Comparison of ENCODE assay signal across 27 cellular contexts in genomic region chr3:120427201-120427600, GRCh38. TPM values are rescaled to one million over a fixed set of nuclear protein-coding genes. Genes with fewer than 3 reads are reported as not detected.
A peak's percentile ranks its signal among the peaks of the same experiment; 100 is the strongest.
DNase-seq lines count a peak whose midpoint lies in the region; ATAC-seq and TF ChIP-seq lines count a peak whose summit lies in the region.
"Had no signal": no experiment of that assay in that cellular context is flagged by ENCODE, and none has a peak within 500 bp of the region (broad histone marks: within the 10 kb centered on the region; RNA-seq: fewer than 3 reads in every experiment).

No MANE protein-coding gene starts in this region.

- intact Hi-C loops in breast epithelium (cut with DNase I; ENCODE audit: low total_unique reads), result loop anchor here (2.0 to 10.0 kb wide), 2 partner anchors 38 to 1072 kb away; no protein-coding TSS in a partner anchor
- intact Hi-C loops in MCF 10A (cut with micrococcal nuclease), result no loop called here
- intact Hi-C loops in tibial artery (cut with DNase I; ENCODE audit: low total_unique reads), result no loop called here

- TF ChIP-seq POLR2A in breast epithelium (IDR thresholded peaks at IDR 0.05), result no peak

- TF ChIP-seq CTCF in breast epithelium (IDR thresholded peaks at IDR 0.05) (no peak), MCF 10A (IDR thresholded peaks at IDR 0.05; ENCODE audit: unreplicated experiment) (no peak), brain (conservative IDR thresholded peaks at IDR 0.05) (no peak), tibial artery (IDR thresholded peaks at IDR 0.05) (no peak)

- H3K36me3 Mint-ChIP-seq in MCF 10A (ENCODE audit: insufficient read depth, unreplicated experiment) (peaks cover 5% of the 10 kb centered on the region), brain (peaks cover 10% of the 10 kb centered on the region)
- H3K36me3 Mint-ChIP-seq: activated naive CD4-positive, alpha-beta T cell treated with anti-CD3 and anti-CD28 coated beads, Interleukin-2, amount 50 U/mL, for 72 hours; CD8-positive, alpha-beta T cell; stimulated activated memory B cell treated with anti-CD40 and anti-IgM and Interleukin-4, amounts not matched to agents 10 μg/mL and 1 μg/mL and 100 μg/mL, for 72 hours had no signal

- H3K9me3 ChIP-seq in breast epithelium (no peaks in the 10 kb centered on the region), muscle layer of duodenum (ENCODE audit: control insufficient read depth in 1 of 2, low read length in 2 of 2) (no peaks in the 10 kb centered on the region), tibial artery (no peaks in the 10 kb centered on the region)
- H3K9me3 ChIP-seq: neutrophil, thyroid gland had no signal

- H3K27me3 ChIP-seq in breast epithelium, result no peaks in the 10 kb centered on the region
- H3K27me3 ChIP-seq in muscle layer of duodenum (ENCODE audit: low read depth, low read length), result no peaks in the 10 kb centered on the region
- H3K27me3 ChIP-seq in tibial artery, result no peaks in the 10 kb centered on the region
- H3K27me3 ChIP-seq: thyroid gland had no signal

- H3K4me3 Mint-ChIP-seq in MCF 10A (ENCODE audit: unreplicated experiment), result no peak overlapping the region
- no peak overlapping the region for H3K4me3 Mint-ChIP-seq in brain
- H3K4me3 Mint-ChIP-seq: activated CD4-positive, alpha-beta memory T cell treated with anti-CD3 and anti-CD28 coated beads, Interleukin-2, amount 10 ng/mL, durations not matched to agents 7 days and 5 days; CD8-positive, alpha-beta T cell; stimulated activated memory B cell treated with anti-CD40 and anti-IgM and Interleukin-4, amounts not matched to agents 10 μg/mL and 1 μg/mL and 100 μg/mL, for 72 hours had no signal

- H3K27me3 Mint-ChIP-seq in MCF 10A (ENCODE audit: insufficient read depth, unreplicated experiment) (no peaks in the 10 kb centered on the region), brain (no peaks in the 10 kb centered on the region)

- H3K27ac ChIP-seq in breast epithelium (peak overlapping the region; percentile 3 to 15), muscle layer of duodenum (ENCODE audit: low read length) (peak overlapping the region; percentile 12), tibial artery (peak overlapping the region; percentile 74 to 95)
- H3K27ac ChIP-seq: neutrophil, PC-9 had no signal

- BruUV-seq in MCF 10A (replicated peaks; lab: Mats Ljungman, UMichigan), result no TSS peak

- DNase-seq in breast epithelium (ENCODE audit: low spot score in 2 of 2) (no peak), MCF 10A (ENCODE audit: unreplicated experiment) (no peak), tibial artery (no peak), epidermal melanocyte (ENCODE audit: insufficient read length, low spot score) (no peak)
- DNase-seq: activated CD4-positive, alpha-beta memory T cell treated with anti-CD3 and anti-CD28 coated beads, Interleukin-2, amount 10 ng/mL, durations not matched to agents 7 days and 5 days; activated CD4-positive, CD25-positive, alpha-beta regulatory T cell treated with anti-CD3 and anti-CD28 coated beads, Interleukin-2, amount 50 U/mL, for 72 hours; AML-193; CD8-positive, alpha-beta T cell; DMS 273 treated with DMSO at 0.1 percent for 48 hours; effector memory CD4-positive, alpha-beta T cell; GOT3; mammary epithelial cell; NCI-H1436 treated with DMSO at 0.1 percent for 48 hours; NCI-H2107; NCI-H510A treated with DMSO at 0.1 percent for 48 hours; PC-9; stimulated activated CD4-positive, alpha-beta T cell treated with anti-CD3 and anti-CD28 coated beads, Interleukin-4, amount 100 ng/mL, for 1 hour; thyroid gland had no signal

- CTCF ChIA-PET in MCF 10A (lab: Yijun Ruan, JAX), result interaction anchor here (1.0 to 1.8 kb wide), 5 partner anchors 8 to 184 kb away, joined by 3 to 6 read pairs (median 4); no protein-coding TSS in a partner anchor

- H3K4me3 ChIP-seq in breast epithelium (no peak overlapping the region), muscle layer of duodenum (ENCODE audit: low read depth in 1 of 2, low read length in 2 of 2) (no peak overlapping the region), tibial artery (no peak overlapping the region)
- H3K4me3 ChIP-seq: PC-9, thyroid gland had no signal

- no peaks in the 10 kb centered on the region for H3K4me1 ChIP-seq in breast epithelium
- peaks cover 17 to 94% of the 10 kb centered on the region in 2 donors for H3K4me1 ChIP-seq in muscle layer of duodenum (ENCODE audit: control insufficient read depth in 1 of 2, insufficient read depth in 2 of 2, low read length in 2 of 2)
- peaks cover 0 to 100% (median 88%) of the 10 kb centered on the region in 4 donors for H3K4me1 ChIP-seq in tibial artery

- H3K27ac Mint-ChIP-seq in MCF 10A (ENCODE audit: low read depth, unreplicated experiment) (no peak overlapping the region), brain (peak overlapping the region; percentile 41 to 89 (median 77))
- H3K27ac Mint-ChIP-seq: activated CD4-positive, alpha-beta memory T cell treated with anti-CD3 and anti-CD28 coated beads, Interleukin-2, amount 10 ng/mL, durations not matched to agents 7 days and 5 days; activated naive CD4-positive, alpha-beta T cell treated with anti-CD3 and anti-CD28 coated beads, Interleukin-2, amount 50 U/mL, for 72 hours; activated T-helper 2 cell treated with anti-CD3 and anti-CD28 coated beads, Interferon-gamma antibody, Interleukin-2, Interleukin-4, amounts not matched to agents 10 μg/mL and 5 μg/mL and 100 μg/mL, durations not matched to agents 14 hours and 24 hours and 36 hours; CD8-positive, alpha-beta T cell; stimulated activated memory B cell treated with anti-CD40 and anti-IgM and Interleukin-4, amounts not matched to agents 10 μg/mL and 1 μg/mL and 100 μg/mL, for 72 hours had no signal

- H3K36me3 ChIP-seq in breast epithelium, result no peaks in the 10 kb centered on the region
- peaks cover 11 to 21% of the 10 kb centered on the region in 2 donors for H3K36me3 ChIP-seq in muscle layer of duodenum (ENCODE audit: control insufficient read depth in 1 of 2, insufficient read depth in 2 of 2, low read length in 2 of 2)
- peaks cover 0 to 7% (median 0%) of the 10 kb centered on the region in 3 donors for H3K36me3 ChIP-seq in tibial artery
- H3K36me3 ChIP-seq: neutrophil, thyroid gland had no signal

- H3K9me3 Mint-ChIP-seq in MCF 10A (ENCODE audit: unreplicated experiment) (no peaks in the 10 kb centered on the region), brain (no peaks in the 10 kb centered on the region)
- H3K9me3 Mint-ChIP-seq: activated CD4-positive, alpha-beta memory T cell treated with anti-CD3 and anti-CD28 coated beads, Interleukin-2, amount 10 ng/mL, durations not matched to agents 7 days and 5 days; activated naive CD4-positive, alpha-beta T cell treated with anti-CD3 and anti-CD28 coated beads, Interleukin-2, amount 50 U/mL, for 72 hours; activated T-helper 2 cell treated with anti-CD3 and anti-CD28 coated beads, Interferon-gamma antibody, Interleukin-2, Interleukin-4, amounts not matched to agents 10 μg/mL and 5 μg/mL and 100 μg/mL, durations not matched to agents 14 hours and 24 hours and 36 hours; CD8-positive, alpha-beta T cell; stimulated activated memory B cell treated with anti-CD40 and anti-IgM and Interleukin-4, amounts not matched to agents 10 μg/mL and 1 μg/mL and 100 μg/mL, for 72 hours had no signal

- POLR2A ChIA-PET in MCF 10A (lab: Yijun Ruan, JAX), result interaction anchor here (0.6 kb wide), 1 partner anchor 79 kb away, joined by 3 read pairs; no protein-coding TSS in a partner anchor

- no peak for ATAC-seq in HG03520 (IDR thresholded peaks at IDR 0.05; ENCODE audit: unreplicated experiment)
- no peak for ATAC-seq in HG03175 (IDR thresholded peaks at IDR 0.05; ENCODE audit: unreplicated experiment)
- ATAC-seq: activated naive CD4-positive, alpha-beta T cell treated with anti-CD3 and anti-CD28 coated beads, Interleukin-2, amount 50 U/mL, for 72 hours; CD8-positive, alpha-beta T cell; esophagus mucosa; stimulated activated memory B cell treated with anti-CD40 and anti-IgM and Interleukin-4, amounts not matched to agents 10 μg/mL and 1 μg/mL and 100 μg/mL, for 72 hours had no signal

- H3K4me1 Mint-ChIP-seq in MCF 10A (ENCODE audit: insufficient read depth, unreplicated experiment) (no peaks in the 10 kb centered on the region), brain (peaks cover 89% of the 10 kb centered on the region)
- H3K4me1 Mint-ChIP-seq: activated CD4-positive, alpha-beta memory T cell treated with anti-CD3 and anti-CD28 coated beads, Interleukin-2, amount 10 ng/mL, durations not matched to agents 7 days and 5 days; stimulated activated memory B cell treated with anti-CD40 and anti-IgM and Interleukin-4, amounts not matched to agents 10 μg/mL and 1 μg/mL and 100 μg/mL, for 72 hours had no signal

RNA-seq across cellular contexts. Expression of gene FSTL1, which starts 23.6 kb away (rescaled TPM):
- total RNA-seq in breast epithelium (1,000 to 10,000 TPM in 1 of 3 donors, 100 to 1,000 TPM in 2; 225 to 1,263 (median 355) TPM), MCF 10A (2022) (49.4 and 56.4 TPM in 2 replicates)
- polyA plus RNA-seq in brain (ENCODE audit: insufficient read depth, low read depth, low replicate concordance), result 22.5 TPM

Comparison
In these comparisons a context has a peak if more than half of its experiments do, and no peak if none do; other contexts are left out.
1. H3K27ac ChIP-seq: peak in every context shown above with its lines; median percentile 84 in tibial artery; 12 in muscle layer of duodenum; 9 in breast epithelium.